ENCODE assay signal across 10 cellular contexts in the genomic region with DNA sequence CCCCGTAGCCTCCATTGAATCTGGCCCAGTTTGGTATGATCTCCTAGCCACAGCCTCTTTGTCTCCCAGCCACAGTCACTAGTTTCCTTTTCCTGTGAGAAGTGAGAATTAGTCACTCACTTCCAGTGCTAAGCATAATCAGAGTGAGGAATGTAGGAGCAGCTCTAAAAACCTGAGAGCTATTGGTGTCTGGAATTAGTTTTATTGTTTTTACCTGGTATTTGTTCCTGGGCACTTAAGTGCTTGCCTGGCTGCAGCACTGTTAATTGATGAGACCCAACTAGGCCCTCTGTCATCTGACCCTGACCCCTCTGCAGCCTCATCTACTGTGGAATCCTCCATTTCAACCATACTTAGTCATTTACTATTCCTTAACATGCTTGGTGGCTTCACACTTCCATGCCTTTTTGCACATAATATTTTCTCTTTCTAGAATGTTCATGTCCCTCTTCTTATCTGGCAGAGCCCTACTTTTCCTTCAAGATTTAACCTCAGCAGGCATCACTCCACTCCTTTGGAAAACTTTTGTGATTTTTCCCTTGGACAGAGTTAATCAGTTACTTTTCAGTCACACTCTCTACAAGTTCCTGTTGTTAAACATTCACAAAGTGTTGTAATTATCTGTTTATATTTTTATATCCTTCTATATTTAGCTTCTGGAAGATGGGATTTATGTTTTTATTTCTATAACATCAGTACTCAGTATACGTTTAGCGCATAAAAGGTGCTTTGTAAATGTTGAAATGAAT. TPM values are rescaled to one million over a fixed set of nuclear protein-coding genes. Genes with fewer than 3 reads are reported as not detected.
DNase-seq lines count a peak whose midpoint lies in the region; TF ChIP-seq lines count a peak whose summit lies in the region.
"Had no signal": no experiment of that assay in that cellular context is flagged by ENCODE, and none has a peak within 500 bp of the region (broad histone marks: within the 10 kb centered on the region; RNA-seq: fewer than 3 reads in every experiment).

No MANE protein-coding gene starts in this region.

- H3K27me3 Mint-ChIP-seq in nephron progenitor cell (ENCODE audit: low read depth, poor library complexity) (no peaks in the 10 kb centered on the region), mesothelial cell of epicardium (ENCODE audit: low read depth) (no peaks in the 10 kb centered on the region)
- H3K27me3 Mint-ChIP-seq: stimulated activated naive B cell treated with anti-CD40 and anti-IgM and Interleukin-4, amounts not matched to agents 10 μg/mL and 1 μg/mL and 100 μg/mL, for 72 hours had no signal

- H3K4me1 Mint-ChIP-seq in nephron progenitor cell (peaks cover 24% of the 10 kb centered on the region), mesothelial cell of epicardium (peaks cover 24% of the 10 kb centered on the region)

- H3K4me3 Mint-ChIP-seq in nephron progenitor cell (no peak overlapping the region), mesothelial cell of epicardium (no peak overlapping the region)
- H3K4me3 Mint-ChIP-seq: stimulated activated naive B cell treated with anti-CD40 and anti-IgM and Interleukin-4, amounts not matched to agents 10 μg/mL and 1 μg/mL and 100 μg/mL, for 72 hours had no signal

- H3K9me3 Mint-ChIP-seq in nephron progenitor cell, result no peaks in the 10 kb centered on the region
- no peaks in the 10 kb centered on the region for H3K9me3 Mint-ChIP-seq in mesothelial cell of epicardium
- H3K9me3 Mint-ChIP-seq: stimulated activated naive B cell treated with anti-CD40 and anti-IgM and Interleukin-4, amounts not matched to agents 10 μg/mL and 1 μg/mL and 100 μg/mL, for 72 hours had no signal

- H3K36me3 Mint-ChIP-seq in nephron progenitor cell (ENCODE audit: low read depth) (no peaks in the 10 kb centered on the region), mesothelial cell of epicardium (no peaks in the 10 kb centered on the region)
- H3K36me3 Mint-ChIP-seq: stimulated activated naive B cell treated with anti-CD40 and anti-IgM and Interleukin-4, amounts not matched to agents 10 μg/mL and 1 μg/mL and 100 μg/mL, for 72 hours had no signal

- TF ChIP-seq CTCF in nephron progenitor cell (IDR thresholded peaks at IDR 0.05), result no peak
- no peak for TF ChIP-seq CTCF in mesothelial cell of epicardium (IDR thresholded peaks at IDR 0.05; ENCODE audit: unreplicated experiment)

- H3K27ac Mint-ChIP-seq in nephron progenitor cell (peak overlapping the region; percentile 29), mesothelial cell of epicardium (no peak overlapping the region)
- H3K27ac Mint-ChIP-seq: stimulated activated naive B cell treated with anti-CD40 and anti-IgM and Interleukin-4, amounts not matched to agents 10 μg/mL and 1 μg/mL and 100 μg/mL, for 72 hours had no signal

- DNase-seq in ELF-1 (ENCODE audit: low read depth, low spot score) (peak; percentile 24), LoVo (ENCODE audit: low spot score) (peak; percentile 58), dermis blood vessel endothelial cell (peak; percentile 86), nephron progenitor cell (no peak), NCI-H2171 (lab: John Stamatoyannopoulos, UW) (no peak), NCI-H1105 treated with DMSO at 0.1 percent for 48 hours (lab: John Stamatoyannopoulos, UW) (no peak), mesothelial cell of epicardium (ENCODE audit: low spot score in 2 of 2, unreplicated experiment in 2 of 2) (no peak), COR-L47 (lab: John Stamatoyannopoulos, UW) (no peak)
- DNase-seq: NCI-H1048; stimulated activated naive B cell treated with anti-CD40 and anti-IgM and Interleukin-4, amounts not matched to agents 10 μg/mL and 1 μg/mL and 100 μg/mL, for 72 hours had no signal

RNA-seq across cellular contexts. Expression of a gene that starts 48.8 kb away (rescaled TPM):
- total RNA-seq in dermis blood vessel endothelial cell (69.8 and 85.3 TPM in 2 replicates), mesothelial cell of epicardium (33.5 to 38.4 TPM (median 36.7 TPM) in 3 replicates)

Comparison
In these comparisons a context has a peak if more than half of its experiments do, and no peak if none do; other contexts are left out.
1. DNase-seq: peak in ELF-1 (single experiment), LoVo (single experiment) and dermis blood vessel endothelial cell (single experiment); none in nephron progenitor cell (single experiment), NCI-H2171 (single experiment), NCI-H1105 treated with DMSO at 0.1 percent for 48 hours (single experiment), mesothelial cell of epicardium (0 of 2) and COR-L47 (single experiment).